Comparison of ENCODE assay signal across 26 cellular contexts in genomic region chr2:121348128-121348740, GRCh38.
DNase-seq lines count a peak whose midpoint lies in the region; ATAC-seq and TF ChIP-seq lines count a peak whose summit lies in the region.
"Had no signal": no experiment of that assay in that cellular context is flagged by ENCODE, and none has a peak within 500 bp of the region (broad histone marks: within the 10 kb centered on the region; RNA-seq: fewer than 3 reads in every experiment).

No MANE protein-coding gene starts in this region.

- CTCF ChIA-PET in WTC11 (lab: Charles Lee): interaction anchor here (2.3 kb wide), 1 partner anchor 253 kb away, joined by 6 read pairs; no protein-coding TSS in a partner anchor
- CTCF ChIA-PET in naive thymus-derived CD4-positive, alpha-beta T cell (lab: Charles Lee): no interaction called here

- WGBS in neuronal stem cell (ENCODE audit: extremely low coverage in 2 of 2, insufficient read length in 2 of 2, insufficient replicate concordance in 1 of 2), 2 donors: no CpG with 5 or more reads among the region's 15 CpGs
- 95% methylated on average over 9 to 15 of the region's 15 CpGs for WGBS in upper lobe of left lung, 2 donors

- intact Hi-C loops in naive thymus-derived CD4-positive, alpha-beta T cell (cut with micrococcal nuclease): no loop called here

- H3K4ac ChIP-seq in neuronal stem cell (ENCODE audit: low read length): no peak overlapping the region

- no peak overlapping the region for H3K27ac Mint-ChIP-seq in WTC11
- H3K27ac Mint-ChIP-seq in naive thymus-derived CD4-positive, alpha-beta T cell: peak overlapping the region in 1 of 9 donors; percentile 42
- H3K27ac Mint-ChIP-seq: GM23338, H9 had no signal

- H3K4me1 ChIP-seq in neuronal stem cell (ENCODE audit: control insufficient read depth in 2 of 2, insufficient read depth in 1 of 2, low read depth in 1 of 2, low read length in 2 of 2) (no peaks in the 10 kb centered on the region), upper lobe of left lung (no peaks in the 10 kb centered on the region)
- no peaks in the 10 kb centered on the region for H3K4me1 ChIP-seq in naive thymus-derived CD4-positive, alpha-beta T cell (ENCODE audit: control insufficient read depth in 2 of 2, insufficient read depth in 2 of 2, low read length in 2 of 2)
- H3K4me1 ChIP-seq: A549; BLaER1 treated with 17β-estradiol and CSF1 and Interleukin-3, amounts not matched to agents 10 nM and 100 nM; Caco-2; SJSA1 had no signal

- no peaks in the 10 kb centered on the region for H3K4me1 Mint-ChIP-seq in WTC11
- H3K4me1 Mint-ChIP-seq in naive thymus-derived CD4-positive, alpha-beta T cell: no peaks in the 10 kb centered on the region
- H3K4me1 Mint-ChIP-seq: CD4-positive, alpha-beta memory T cell; GM23338; H9 had no signal

- H4K8ac ChIP-seq in neuronal stem cell (ENCODE audit: low read depth, low read length): no peak overlapping the region

- H3K79me1 ChIP-seq in neuronal stem cell (ENCODE audit: low read depth, low read length): no peaks in the 10 kb centered on the region

- H3K27me3 Mint-ChIP-seq in WTC11 (ENCODE audit: low read depth): no peaks in the 10 kb centered on the region
- no peaks in the 10 kb centered on the region for H3K27me3 Mint-ChIP-seq in naive thymus-derived CD4-positive, alpha-beta T cell
- H3K27me3 Mint-ChIP-seq: CD4-positive, alpha-beta memory T cell had no signal

- no peak overlapping the region for H3K4me2 ChIP-seq in neuronal stem cell (ENCODE audit: insufficient read depth, low read length, poor library complexity, severe bottlenecking)
- H3K4me2 ChIP-seq: A549; BLaER1 treated with 17β-estradiol and CSF1 and Interleukin-3, amounts not matched to agents 10 nM and 100 nM; GM23338 had no signal

- H3K4me3 ChIP-seq in neuronal stem cell (ENCODE audit: low read length in 2 of 2): no peak overlapping the region
- H3K4me3 ChIP-seq in upper lobe of left lung: no peak overlapping the region
- no peak overlapping the region for H3K4me3 ChIP-seq in naive thymus-derived CD4-positive, alpha-beta T cell (ENCODE audit: low read length)
- H3K4me3 ChIP-seq: A549; BLaER1 treated with 17β-estradiol and CSF1 and Interleukin-3, amounts not matched to agents 10 nM and 100 nM; GM23338; MG63; SJSA1 had no signal

- H3K18ac ChIP-seq in neuronal stem cell (ENCODE audit: low read length): no peak overlapping the region

- no peaks in the 10 kb centered on the region for H3K9me3 Mint-ChIP-seq in WTC11
- no peaks in the 10 kb centered on the region for H3K9me3 Mint-ChIP-seq in naive thymus-derived CD4-positive, alpha-beta T cell
- H3K9me3 Mint-ChIP-seq: CD4-positive, alpha-beta memory T cell; GM23338; H9 had no signal

- H3K36me3 Mint-ChIP-seq in WTC11: peaks cover 58% of the 10 kb centered on the region
- H3K36me3 Mint-ChIP-seq in naive thymus-derived CD4-positive, alpha-beta T cell: peaks cover 7 to 70% (median 16%) of the 10 kb centered on the region in 5 donors

- H3K27ac ChIP-seq in neuronal stem cell (replicated peaks; ENCODE audit: low read length) (no peak overlapping the region), upper lobe of left lung (no peak overlapping the region)
- H3K27ac ChIP-seq in naive thymus-derived CD4-positive, alpha-beta T cell (ENCODE audit: low read depth, low read length): no peak overlapping the region
- H3K27ac ChIP-seq: A549; BLaER1 treated with 17β-estradiol and CSF1 and Interleukin-3, amounts not matched to agents 10 nM and 100 nM; SJSA1 had no signal

- no peak overlapping the region for H2BK120ac ChIP-seq in neuronal stem cell (ENCODE audit: low read depth, low read length)

- no peak for TF ChIP-seq EP300 in upper lobe of left lung (IDR thresholded peaks at IDR 0.05)

- H2BK15ac ChIP-seq in neuronal stem cell (ENCODE audit: low read length): no peak overlapping the region

- no peak overlapping the region for H2AK5ac ChIP-seq in neuronal stem cell (ENCODE audit: low read depth, low read length)

- no peak for TF ChIP-seq POLR2A in upper lobe of left lung (IDR thresholded peaks at IDR 0.05)

- H4K91ac ChIP-seq in neuronal stem cell (ENCODE audit: low read depth, low read length, poor library complexity): no peak overlapping the region

- H2BK12ac ChIP-seq in neuronal stem cell (ENCODE audit: low read length): no peak overlapping the region

- POLR2A ChIA-PET in WTC11 (lab: Charles Lee): interaction anchor here (0.6 kb wide), 1 partner anchor 140 kb away, joined by 5 read pairs; no protein-coding TSS in a partner anchor
- POLR2A ChIA-PET in naive thymus-derived CD4-positive, alpha-beta T cell (lab: Charles Lee): no interaction called here

- H3K36me3 ChIP-seq in neuronal stem cell (replicated peaks in 1 of 2; ENCODE audit: control insufficient read depth in 2 of 2, insufficient read depth in 2 of 2, low read length in 2 of 2) (peaks cover 34 to 100% of the 10 kb centered on the region in 2 donors), upper lobe of left lung (peaks cover 31 to 96% (median 82%) of the 10 kb centered on the region in 4 donors)
- peaks cover 0 to 89% (median 0%) of the 10 kb centered on the region in 3 experiments for H3K36me3 ChIP-seq in naive thymus-derived CD4-positive, alpha-beta T cell (ENCODE audit: control insufficient read depth in 2 of 3, insufficient read depth in 3 of 3, low read length in 3 of 3)

- peak overlapping the region; percentile 13 for H3K9ac ChIP-seq in neuronal stem cell (ENCODE audit: low read depth, low read length, poor library complexity)
- H3K9ac ChIP-seq: BLaER1 treated with 17β-estradiol and CSF1 and Interleukin-3, amounts not matched to agents 10 nM and 100 nM had no signal

- H3K14ac ChIP-seq in neuronal stem cell (ENCODE audit: low read length): no peak overlapping the region

- ATAC-seq in upper lobe of left lung (ENCODE audit: low FRiP score in 2 of 2) (no peak), WTC11 (no peak)
- no peak for ATAC-seq in naive thymus-derived CD4-positive, alpha-beta T cell
- ATAC-seq: A549, GM23338 had no signal

- DNase-seq in DMS53 (lab: John Stamatoyannopoulos, UW): peak; percentile 82
- peak; percentile 67 for DNase-seq in NCI-H510A treated with DMSO at 0.1 percent for 48 hours (lab: John Stamatoyannopoulos, UW)
- DNase-seq in neuronal stem cell (ENCODE audit: low spot score): no peak
- DNase-seq in upper lobe of left lung: peak; percentile 12 to 52
- no peak for DNase-seq in WTC11 (ENCODE audit: low spot score)
- DNase-seq in naive thymus-derived CD4-positive, alpha-beta T cell: no peak
- no peak for DNase-seq in NCI-H82 (lab: John Stamatoyannopoulos, UW)
- DNase-seq: AML-193; Caco-2; CD4-positive, alpha-beta memory T cell; DMS79 treated with DMSO at 0.1 percent for 48 hours; GF-D8; H9; KG1; MG63; NCI-H1694; NCI-H2081; NCI-H2171; NCI-H345; NCI-H524 treated with DMSO at 0.1 percent for 48 hours; Right ventricle myocardium superior; RPMI8226 had no signal

- no peaks in the 10 kb centered on the region for H3K27me3 ChIP-seq in neuronal stem cell (ENCODE audit: control insufficient read depth in 3 of 3, insufficient read depth in 3 of 3, low read depth in 1 of 3, low read length in 3 of 3)
- H3K27me3 ChIP-seq in upper lobe of left lung: no peaks in the 10 kb centered on the region
- no peaks in the 10 kb centered on the region for H3K27me3 ChIP-seq in naive thymus-derived CD4-positive, alpha-beta T cell (ENCODE audit: control insufficient read depth in 2 of 2, insufficient read depth in 2 of 2, low read length in 2 of 2)
- H3K27me3 ChIP-seq: BLaER1 treated with 17β-estradiol and CSF1 and Interleukin-3, amounts not matched to agents 10 nM and 100 nM; MG63; SJSA1 had no signal

- no peak for TF ChIP-seq CTCF in upper lobe of left lung (IDR thresholded peaks at IDR 0.05)
- TF ChIP-seq CTCF in WTC11 (IDR thresholded peaks at IDR 0.05): no peak

- no peak overlapping the region for H2AFZ ChIP-seq in neuronal stem cell (ENCODE audit: low read length)
- H2AFZ ChIP-seq: GM23338 had no signal

- no peak overlapping the region for H2BK5ac ChIP-seq in neuronal stem cell (ENCODE audit: low read length)

- no peak overlapping the region for H3K4me3 Mint-ChIP-seq in WTC11
- no peak overlapping the region for H3K4me3 Mint-ChIP-seq in naive thymus-derived CD4-positive, alpha-beta T cell
- H3K4me3 Mint-ChIP-seq: CD4-positive, alpha-beta memory T cell; GM23338; H9 had no signal

- no peaks in the 10 kb centered on the region for H3K9me3 ChIP-seq in neuronal stem cell (replicated peaks in 1 of 2; ENCODE audit: control insufficient read depth in 2 of 2, insufficient read depth in 1 of 2, low read depth in 1 of 2, low read length in 2 of 2)
- H3K9me3 ChIP-seq in upper lobe of left lung: no peaks in the 10 kb centered on the region
- no peaks in the 10 kb centered on the region for H3K9me3 ChIP-seq in naive thymus-derived CD4-positive, alpha-beta T cell (ENCODE audit: control insufficient read depth in 2 of 3, low read length in 3 of 3)
- H3K9me3 ChIP-seq: A549; BLaER1 treated with 17β-estradiol and CSF1 and Interleukin-3, amounts not matched to agents 10 nM and 100 nM; Caco-2; MG63; SJSA1 had no signal

- no peak overlapping the region for H3K23ac ChIP-seq in neuronal stem cell (ENCODE audit: low read depth, low read length, poor library complexity)

TF ChIP-seq in WTC11, 78 proteins besides CTCF, POLR2A, EP300 and RAD21 (continues in another document):
- TF ChIP-seq ELF4 (CRISPR knock-in tag; IDR thresholded peaks at IDR 0.05; ENCODE audit: low read depth) (no peak), IRF2 (CRISPR knock-in tag; IDR thresholded peaks at IDR 0.05; ENCODE audit: borderline replicate concordance, low read depth) (no peak), ZNF121 (CRISPR knock-in tag; IDR thresholded peaks at IDR 0.05) (no peak), ATF6 (CRISPR knock-in tag; IDR thresholded peaks at IDR 0.05) (no peak), JAZF1 (CRISPR knock-in tag; IDR thresholded peaks at IDR 0.05) (no peak), PRRX2 (CRISPR knock-in tag; IDR thresholded peaks at IDR 0.05) (no peak), NFYB (CRISPR knock-in tag; conservative IDR thresholded peaks at IDR 0.05; ENCODE audit: low read depth) (no peak)

Comparison
In these comparisons a context has a peak if more than half of its experiments do, and no peak if none do; other contexts are left out.
1. DNase-seq: peak in DMS53 (single experiment), NCI-H510A treated with DMSO at 0.1 percent for 48 hours (single experiment) and upper lobe of left lung (2 of 2); none in neuronal stem cell (single experiment), WTC11 (single experiment), naive thymus-derived CD4-positive, alpha-beta T cell (0 of 9) and NCI-H82 (single experiment).